ENCODE assay signal across 11 cellular contexts in the genomic region with DNA sequence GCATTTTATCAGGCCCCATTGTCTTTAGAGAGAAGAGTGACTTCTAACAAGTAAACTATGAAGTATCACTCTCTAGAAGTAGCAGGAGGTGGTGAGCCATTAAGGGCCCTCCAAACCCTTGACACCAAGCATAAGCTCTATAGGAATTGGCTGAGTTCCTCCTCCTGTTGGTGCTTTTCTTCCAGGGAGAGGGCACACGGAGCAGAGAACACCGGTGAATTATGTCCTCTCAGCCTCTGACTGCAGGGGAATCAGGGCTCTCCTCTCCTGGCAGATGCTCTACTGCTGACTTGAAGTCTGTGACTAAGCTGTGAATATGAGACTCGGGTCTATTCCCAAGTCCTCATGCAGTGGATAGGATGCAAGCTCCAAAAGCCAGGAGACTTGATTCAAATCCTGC. TPM values are rescaled to one million over a fixed set of nuclear protein-coding genes. Genes with fewer than 3 reads are reported as not detected.
DNase-seq lines count a peak whose midpoint lies in the region; ATAC-seq and TF ChIP-seq lines count a peak whose summit lies in the region.
"Had no signal": no experiment of that assay in that cellular context is flagged by ENCODE, and none has a peak within 500 bp of the region (broad histone marks: within the 10 kb centered on the region; RNA-seq: fewer than 3 reads in every experiment).

No MANE protein-coding gene starts in this region.

- H3K4me1 ChIP-seq in SK-N-SH (ENCODE audit: control insufficient read depth in 1 of 2, insufficient read depth in 2 of 2, low read depth in 1 of 2, low read length in 1 of 2) (peaks cover 70 to 75% of the 10 kb centered on the region in 2 experiments), RWPE2 (ENCODE audit: insufficient read depth, poor library complexity, severe bottlenecking) (peaks cover 57% of the 10 kb centered on the region), stomach smooth muscle (ENCODE audit: control insufficient read depth, insufficient read depth, low read length) (peaks cover 55% of the 10 kb centered on the region)

- H3F3A ChIP-seq in SK-N-SH (replicated peaks; ENCODE audit: insufficient read depth) = peaks cover 37% of the 10 kb centered on the region

- POLR2A ChIA-PET in SK-N-SH (lab: Yijun Ruan, JAX) = interaction anchor here (3.9 kb wide), 1 partner anchor 12 kb away, joined by 58 read pairs; no protein-coding TSS in a partner anchor

- H3K9me3 ChIP-seq in SK-N-SH (no peaks in the 10 kb centered on the region), RWPE2 (ENCODE audit: severe bottlenecking) (no peaks in the 10 kb centered on the region), stomach smooth muscle (ENCODE audit: control insufficient read depth in 2 of 2, low read length in 2 of 2) (no peaks in the 10 kb centered on the region)

- H3K9ac ChIP-seq in SK-N-SH = no peak overlapping the region
- H3K9ac ChIP-seq in stomach smooth muscle (ENCODE audit: low read length in 2 of 2) = no peak overlapping the region

- H3K4me2 ChIP-seq in SK-N-SH = peak overlapping the region; percentile 21; the same call in 1 of the 2 replicates

- TF ChIP-seq EP300 in SK-N-SH (IDR thresholded peaks at IDR 0.05; ENCODE audit: borderline replicate concordance in 1 of 2, low read depth in 1 of 2, low read length in 1 of 2) = no peak

- no peak overlapping the region for H2AFZ ChIP-seq in SK-N-SH (ENCODE audit: low read depth)

- CTCF ChIA-PET in SK-N-SH (lab: Yijun Ruan, JAX) = interaction anchor here (2.1 to 2.5 kb wide), 2 partner anchors 33 to 72 kb away, joined by 6 to 20 read pairs; partner anchors contain the start of gene CHD9

- H3K4me3 ChIP-seq in SK-N-SH (ENCODE audit: low read depth in 2 of 2, low read length in 1 of 2) (no peak overlapping the region), RWPE2 (ENCODE audit: severe bottlenecking) (no peak overlapping the region), fibroblast of the aortic adventitia (ENCODE audit: low read depth, low read length) (no peak overlapping the region), stomach smooth muscle (ENCODE audit: low read length in 2 of 2) (no peak overlapping the region)

- no peak for ATAC-seq in SK-N-SH treated with all-trans-retinoic acid at 6 μM for 48 hours
- no peak for ATAC-seq in RWPE2 (ENCODE audit: low read depth)
- no peak for ATAC-seq in HG02610 (IDR thresholded peaks at IDR 0.05; ENCODE audit: unreplicated experiment)

- H4K20me1 ChIP-seq in SK-N-SH (ENCODE audit: insufficient read depth) = no peaks in the 10 kb centered on the region

- DNase-seq in SK-N-SH (no peak), RWPE2 (ENCODE audit: low spot score) (no peak), fibroblast of the aortic adventitia (ENCODE audit: low read depth) (peak; percentile 64), cerebellar nuclear complex (lab: John Stamatoyannopoulos, UW) (no peak), LoVo (ENCODE audit: low spot score) (no peak)
- DNase-seq: kidney; NK-92 treated with Interleukin-12 subunit alpha and Interleukin-12 subunit beta, amount 100 ng/mL, for 24 hours; stimulated activated CD4-positive, alpha-beta T cell treated with anti-CD3 and anti-CD28 coated beads, Interleukin-15, amount 100 ng/mL, for 24 hours had no signal

- H3K27ac ChIP-seq in SK-N-SH (ENCODE audit: low read depth in 2 of 2, low read length in 1 of 2) (peak overlapping the region; percentile 99 to 100), RWPE2 (ENCODE audit: poor library complexity, severe bottlenecking) (peak overlapping the region; percentile 95), stomach smooth muscle (ENCODE audit: low read length) (peak overlapping the region; percentile 11)

- H3K36me3 ChIP-seq in SK-N-SH (replicated peaks in 1 of 2; ENCODE audit: control insufficient read depth in 1 of 2, insufficient read depth in 2 of 2, low read length in 1 of 2) (no peaks in the 10 kb centered on the region), RWPE2 (ENCODE audit: low read depth) (no peaks in the 10 kb centered on the region), stomach smooth muscle (ENCODE audit: control insufficient read depth in 2 of 2, insufficient read depth in 2 of 2, low read length in 2 of 2) (no peaks in the 10 kb centered on the region)

- WGBS in SK-N-SH (ENCODE audit: low lambda C conversion rate) = 35% methylated on average over 3 of the region's 3 CpGs

- peaks cover 20% of the 10 kb centered on the region for H3K79me2 ChIP-seq in SK-N-SH (ENCODE audit: insufficient read depth)

- no peaks in the 10 kb centered on the region for H3K27me3 ChIP-seq in SK-N-SH (ENCODE audit: insufficient read depth)
- H3K27me3 ChIP-seq in RWPE2 (ENCODE audit: insufficient read depth, poor library complexity, severe bottlenecking) = no peaks in the 10 kb centered on the region
- no peaks in the 10 kb centered on the region for H3K27me3 ChIP-seq in stomach smooth muscle (ENCODE audit: control insufficient read depth in 1 of 2, insufficient read depth in 2 of 2, low read length in 2 of 2)

- TF ChIP-seq CTCF in SK-N-SH (IDR thresholded peaks at IDR 0.05) = no peak
- no peak for TF ChIP-seq CTCF in RWPE2 (IDR thresholded peaks at IDR 0.05; ENCODE audit: poor library complexity, severe bottlenecking)
- TF ChIP-seq CTCF in fibroblast of the aortic adventitia (IDR thresholded peaks at IDR 0.05; ENCODE audit: insufficient read depth, low read length) = no peak

- no peaks in the 10 kb centered on the region for H3K9me2 ChIP-seq in SK-N-SH

- no peak for TF ChIP-seq RAD21 in SK-N-SH (IDR thresholded peaks at IDR 0.05; ENCODE audit: low read length)

TF ChIP-seq in SK-N-SH, 30 proteins besides CTCF, POLR2A, EP300 and RAD21 (continues in another document):
- TF ChIP-seq, protein P1, sequence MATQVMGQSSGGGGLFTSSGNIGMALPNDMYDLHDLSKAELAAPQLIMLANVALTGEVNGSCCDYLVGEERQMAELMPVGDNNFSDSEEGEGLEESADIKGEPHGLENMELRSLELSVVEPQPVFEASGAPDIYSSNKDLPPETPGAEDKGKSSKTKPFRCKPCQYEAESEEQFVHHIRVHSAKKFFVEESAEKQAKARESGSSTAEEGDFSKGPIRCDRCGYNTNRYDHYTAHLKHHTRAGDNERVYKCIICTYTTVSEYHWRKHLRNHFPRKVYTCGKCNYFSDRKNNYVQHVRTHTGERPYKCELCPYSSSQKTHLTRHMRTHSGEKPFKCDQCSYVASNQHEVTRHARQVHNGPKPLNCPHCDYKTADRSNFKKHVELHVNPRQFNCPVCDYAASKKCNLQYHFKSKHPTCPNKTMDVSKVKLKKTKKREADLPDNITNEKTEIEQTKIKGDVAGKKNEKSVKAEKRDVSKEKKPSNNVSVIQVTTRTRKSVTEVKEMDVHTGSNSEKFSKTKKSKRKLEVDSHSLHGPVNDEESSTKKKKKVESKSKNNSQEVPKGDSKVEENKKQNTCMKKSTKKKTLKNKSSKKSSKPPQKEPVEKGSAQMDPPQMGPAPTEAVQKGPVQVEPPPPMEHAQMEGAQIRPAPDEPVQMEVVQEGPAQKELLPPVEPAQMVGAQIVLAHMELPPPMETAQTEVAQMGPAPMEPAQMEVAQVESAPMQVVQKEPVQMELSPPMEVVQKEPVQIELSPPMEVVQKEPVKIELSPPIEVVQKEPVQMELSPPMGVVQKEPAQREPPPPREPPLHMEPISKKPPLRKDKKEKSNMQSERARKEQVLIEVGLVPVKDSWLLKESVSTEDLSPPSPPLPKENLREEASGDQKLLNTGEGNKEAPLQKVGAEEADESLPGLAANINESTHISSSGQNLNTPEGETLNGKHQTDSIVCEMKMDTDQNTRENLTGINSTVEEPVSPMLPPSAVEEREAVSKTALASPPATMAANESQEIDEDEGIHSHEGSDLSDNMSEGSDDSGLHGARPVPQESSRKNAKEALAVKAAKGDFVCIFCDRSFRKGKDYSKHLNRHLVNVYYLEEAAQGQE (IDR thresholded peaks at IDR 0.05; ENCODE audit: low read depth, low read length) = no peak
- TF ChIP-seq NFIC (IDR thresholded peaks at IDR 0.05; ENCODE audit: borderline replicate concordance) (peak; percentile 14; the same call in 1 of the 2 replicates), CHD2 (IDR thresholded peaks at IDR 0.05; ENCODE audit: low read length, partially characterized antibody) (no peak)

TF ChIP-seq in SK-N-SH treated with all-trans-retinoic acid at 6 μM for 48 hours, 23 proteins besides CTCF, POLR2A, EP300 and RAD21 (continues in another document):
- no peak for TF ChIP-seq TSHZ2 (CRISPR knock-in tag; IDR thresholded peaks at IDR 0.05)

RNA-seq across cellular contexts. Expression of gene CHD9, which starts 32.3 kb away (rescaled TPM):
- polyA plus RNA-seq in SK-N-SH (2012; rRNA removed) = 6.2 and 9.2 TPM in 2 replicates
- polyA plus RNA-seq in SK-N-SH (2012; cell fraction: cytosol; rRNA removed) = 8.2 and 10.6 TPM in 2 replicates
- polyA plus RNA-seq in SK-N-SH (2012; cell fraction: nucleus; rRNA removed) = 10.2 and 20.1 TPM in 2 replicates
- 70.8 and 90.6 TPM in 2 replicates for total RNA-seq in fibroblast of the aortic adventitia (ENCODE audit: low replicate concordance)

RNA-seq across cellular contexts. Expression of gene CHD9NB, which starts 34.4 kb away (rescaled TPM):
- polyA plus RNA-seq in SK-N-SH (2012; rRNA removed) = 2.5 and 2.7 TPM in 2 replicates
- 2.0 and 2.3 TPM in 2 replicates for polyA plus RNA-seq in SK-N-SH (2012; cell fraction: cytosol; rRNA removed)
- polyA plus RNA-seq in SK-N-SH (2012; cell fraction: nucleus; rRNA removed) = 4.0 and 5.2 TPM in 2 replicates
- total RNA-seq in fibroblast of the aortic adventitia (ENCODE audit: low replicate concordance) = 1.6 and 2.3 TPM in 2 replicates

Comparison
In these comparisons a context has a peak if more than half of its experiments do, and no peak if none do; other contexts are left out.
1. H3K27ac ChIP-seq: peak in every context shown above with its lines; median percentile 100 in SK-N-SH; 95 in RWPE2; 11 in stomach smooth muscle.